In genomic region chr3:135967867-135968266, GRCh38 we compare ENCODE assay signal across 20 cellular contexts. TPM values are rescaled to one million over a fixed set of nuclear protein-coding genes. Genes with fewer than 3 reads are reported as not detected.
DNase-seq lines count a peak whose midpoint lies in the region; ATAC-seq and TF ChIP-seq lines count a peak whose summit lies in the region.
"Had no signal": no experiment of that assay in that cellular context is flagged by ENCODE, and none has a peak within 500 bp of the region (broad histone marks: within the 10 kb centered on the region; RNA-seq: fewer than 3 reads in every experiment).

No MANE protein-coding gene starts in this region.

- peaks cover 36% of the 10 kb centered on the region for H3K4me1 ChIP-seq in Caco-2
- H3K4me1 ChIP-seq in PC-3 (ENCODE audit: insufficient read depth, low read length): peaks cover 40% of the 10 kb centered on the region
- H3K4me1 ChIP-seq in foreskin keratinocyte: peaks cover 25% of the 10 kb centered on the region
- H3K4me1 ChIP-seq in osteoblast (ENCODE audit: insufficient read depth, low read length): peaks cover 19% of the 10 kb centered on the region

- BruUV-seq in Caco-2 (replicated peaks; lab: Mats Ljungman, UMichigan) (no TSS peak), PC-3 (replicated peaks; lab: Mats Ljungman, UMichigan) (no TSS peak)

- ATAC-seq in PC-3: no peak
- ATAC-seq in foreskin keratinocyte: no peak
- ATAC-seq in HG03159 (IDR thresholded peaks at IDR 0.05; ENCODE audit: unreplicated experiment): no peak
- ATAC-seq: effector memory CD8-positive, alpha-beta T cell had no signal

- H3K36me3 ChIP-seq in Caco-2 (ENCODE audit: control insufficient read depth, insufficient read depth, low read length) (no peaks in the 10 kb centered on the region; the same call in 1 of the 2 replicates), PC-3 (ENCODE audit: low read depth, low read length) (no peaks in the 10 kb centered on the region), osteoblast (ENCODE audit: insufficient read depth, low read length) (no peaks in the 10 kb centered on the region)
- H3K36me3 ChIP-seq: ascending aorta; BLaER1 treated with 17β-estradiol and CSF1 and Interleukin-3, amounts not matched to agents 10 nM and 100 nM had no signal

- no peak overlapping the region for H2AFZ ChIP-seq in PC-3 (ENCODE audit: low read length)
- no peak overlapping the region for H2AFZ ChIP-seq in osteoblast (ENCODE audit: low read length)

- H3K79me2 ChIP-seq in PC-3 (ENCODE audit: low read length) (peaks cover 68% of the 10 kb centered on the region), osteoblast (ENCODE audit: insufficient read depth, low read length) (peaks cover 64% of the 10 kb centered on the region)

- intact Hi-C loops in Caco-2 (cut with micrococcal nuclease; ENCODE audit: unreplicated experiment): loop anchor here (2.0 kb wide), 3 partner anchors 49 to 75 kb away; no protein-coding TSS in a partner anchor
- intact Hi-C loops in PC-3 (cut with micrococcal nuclease): loop anchor here (5.0 kb wide), 1 partner anchor 51 kb away; no protein-coding TSS in a partner anchor

- H3K9me2 ChIP-seq in PC-3 (replicated peaks; ENCODE audit: low read length): no peaks in the 10 kb centered on the region

- H3K9me3 ChIP-seq in Caco-2 (no peaks in the 10 kb centered on the region), PC-3 (ENCODE audit: low read length) (no peaks in the 10 kb centered on the region), osteoblast (ENCODE audit: low read depth, low read length) (no peaks in the 10 kb centered on the region)
- H3K9me3 ChIP-seq: ascending aorta had no signal

- no peak overlapping the region for H3K4me3 ChIP-seq in Caco-2 (ENCODE audit: low read depth, low read length)
- H3K4me3 ChIP-seq in PC-3 (ENCODE audit: low read length): peak overlapping the region; percentile 82
- no peak overlapping the region for H3K4me3 ChIP-seq in osteoblast (ENCODE audit: insufficient read depth, low read length)
- H3K4me3 ChIP-seq: BLaER1 treated with 17β-estradiol and CSF1 and Interleukin-3, amounts not matched to agents 10 nM and 100 nM had no signal

- H3K4me1 Mint-ChIP-seq in Caco-2 (ENCODE audit: low read depth, unreplicated experiment): peaks cover 36% of the 10 kb centered on the region

- no peak overlapping the region for H3K9ac ChIP-seq in PC-3 (ENCODE audit: low read length)
- H3K9ac ChIP-seq: BLaER1 treated with 17β-estradiol and CSF1 and Interleukin-3, amounts not matched to agents 10 nM and 100 nM had no signal

- no peaks in the 10 kb centered on the region for H3K27me3 Mint-ChIP-seq in Caco-2 (ENCODE audit: insufficient read depth, unreplicated experiment)

- POLR2A ChIA-PET in Caco-2 (lab: Charles Lee): interaction anchor here (0.7 kb wide), 1 partner anchor 229 kb away, joined by 3 read pairs; no protein-coding TSS in a partner anchor
- POLR2A ChIA-PET in PC-3 (lab: Charles Lee; ENCODE audit: unreplicated experiment): interaction anchor here (0.5 kb wide), 1 partner anchor 665 kb away, joined by 3 read pairs; no protein-coding TSS in a partner anchor

- CTCF ChIA-PET in Caco-2 (lab: Charles Lee): no interaction called here
- CTCF ChIA-PET in PC-3 (lab: Charles Lee): interaction anchor here (0.8 kb wide), 1 partner anchor 75 kb away, joined by 3 read pairs; no protein-coding TSS in a partner anchor

- no peaks in the 10 kb centered on the region for H3K36me3 Mint-ChIP-seq in Caco-2 (ENCODE audit: insufficient read depth, unreplicated experiment)

- TF ChIP-seq CTCF in Caco-2 (IDR thresholded peaks at IDR 0.05; ENCODE audit: insufficient read depth in 1 of 2, low read depth in 1 of 2, low read length in 1 of 2, severe bottlenecking in 1 of 2, unreplicated experiment in 1 of 2) (no peak), PC-3 (conservative IDR thresholded peaks at IDR 0.05; ENCODE audit: low read depth, low read length) (no peak), foreskin keratinocyte (conservative IDR thresholded peaks at IDR 0.05) (no peak), osteoblast (IDR thresholded peaks at IDR 0.05; ENCODE audit: extremely low read depth, low read depth, low read length) (no peak)

- DNase-seq in Caco-2 (no peak), PC-3 (no peak), foreskin keratinocyte (no peak), osteoblast (ENCODE audit: insufficient read length, low spot score, missing footprints) (no peak), medulla oblongata (ENCODE audit: extremely low spot score) (no peak), substantia nigra (lab: John Stamatoyannopoulos, UW) (no peak), NCI-H1105 treated with DMSO at 0.1 percent for 48 hours (lab: John Stamatoyannopoulos, UW) (no peak)
- DNase-seq: activated CD4-positive, alpha-beta T cell treated with anti-CD3 and anti-CD28 coated beads, Interleukin-2, amount 50 U/mL, for 1 hour; effector memory CD8-positive, alpha-beta T cell; GOT3; KG1; NCI-H1436 treated with DMSO at 0.1 percent for 48 hours; NCI-H524 treated with DMSO at 0.1 percent for 48 hours; posterior cingulate gyrus; stimulated activated CD4-positive, alpha-beta T cell treated with anti-CD3 and anti-CD28 coated beads, Interleukin-4, amount 100 ng/mL, for 24 hours; stimulated activated naive CD4-positive, alpha-beta T cell treated with Interleukin-2 at 50 U/mL for 16 hours had no signal

- peak overlapping the region; percentile 75 for H3K4me3 Mint-ChIP-seq in Caco-2 (ENCODE audit: unreplicated experiment)

- H3K4me2 ChIP-seq in PC-3 (ENCODE audit: low read length) (peak overlapping the region; percentile 93), osteoblast (ENCODE audit: insufficient read depth, low read length) (peak overlapping the region; percentile 95)

- H3K27ac ChIP-seq in PC-3 (ENCODE audit: low read length) (0 out of 2 replicates have a peak overlapping the region, but pooled peaks have one; percentile 2), foreskin keratinocyte (peak overlapping the region; percentile 8), osteoblast (ENCODE audit: low read depth, low read length) (peak overlapping the region; percentile 10), substantia nigra (ENCODE audit: low read depth, low read length, poor library complexity, severe bottlenecking) (no peak overlapping the region)
- H3K27ac ChIP-seq: ascending aorta; BLaER1 treated with 17β-estradiol and CSF1 and Interleukin-3, amounts not matched to agents 10 nM and 100 nM; RWPE1 had no signal

- no peaks in the 10 kb centered on the region for H3K27me3 ChIP-seq in Caco-2 (replicated peaks; ENCODE audit: control insufficient read depth, insufficient read depth, low read length)
- H3K27me3 ChIP-seq in PC-3 (ENCODE audit: low read length): no peaks in the 10 kb centered on the region
- H3K27me3 ChIP-seq in foreskin keratinocyte: no peaks in the 10 kb centered on the region
- H3K27me3 ChIP-seq in osteoblast (ENCODE audit: insufficient read depth, low read length): no peaks in the 10 kb centered on the region
- H3K27me3 ChIP-seq: ascending aorta; BLaER1 treated with 17β-estradiol and CSF1 and Interleukin-3, amounts not matched to agents 10 nM and 100 nM had no signal

- peak overlapping the region; percentile 77 for H3K27ac Mint-ChIP-seq in Caco-2 (ENCODE audit: unreplicated experiment)
- H3K27ac Mint-ChIP-seq: effector memory CD8-positive, alpha-beta T cell had no signal

- no peaks in the 10 kb centered on the region for H3F3A ChIP-seq in PC-3 (ENCODE audit: low read length, unreplicated experiment)

- H3K9me3 Mint-ChIP-seq in Caco-2 (ENCODE audit: unreplicated experiment): no peaks in the 10 kb centered on the region
- H3K9me3 Mint-ChIP-seq: effector memory CD8-positive, alpha-beta T cell had no signal

- no peaks in the 10 kb centered on the region for H4K20me1 ChIP-seq in PC-3 (ENCODE audit: low read length)
- H4K20me1 ChIP-seq in osteoblast (ENCODE audit: insufficient read depth, low read length): peaks cover 12% of the 10 kb centered on the region
- H4K20me1 ChIP-seq: BLaER1 treated with 17β-estradiol and CSF1 and Interleukin-3, amounts not matched to agents 10 nM and 100 nM had no signal

RNA-seq across cellular contexts. Expression of gene PPP2R3A, which starts 2.3 kb away (rescaled TPM):
- total RNA-seq in Caco-2 (2022): 9.5 and 10.2 TPM in 2 replicates
- 9.4 and 12.3 TPM in 2 replicates for total RNA-seq in PC-3 (2014; rRNA removed)
- 15.4 and 19.1 TPM in 2 replicates for total RNA-seq in foreskin keratinocyte
- polyA plus RNA-seq in foreskin keratinocyte: 3.2 and 3.3 TPM in 2 replicates
- total RNA-seq in osteoblast: 23.9 and 24.2 TPM in 2 replicates
